In genomic region chr19:14775326-14775725, GRCh38 we compare ENCODE assay signal across 9 cellular contexts. TPM values are rescaled to one million over a fixed set of nuclear protein-coding genes. Genes with fewer than 3 reads are reported as not detected.
DNase-seq lines count a peak whose midpoint lies in the region; ATAC-seq and TF ChIP-seq lines count a peak whose summit lies in the region.
"Not testable (repeated sequence)": the region's sequence is repeated elsewhere in the genome, so short reads cannot be mapped to it uniquely, and the experiment has no call there.
"Had no signal": no experiment of that assay in that cellular context is flagged by ENCODE, and none has a peak within 500 bp of the region (broad histone marks: within the 10 kb centered on the region; RNA-seq: fewer than 3 reads in every experiment).

No MANE protein-coding gene starts in this region.

- not testable (repeated sequence) for H3K27me3 ChIP-seq in mononuclear cell (ENCODE audit: insufficient read depth, low read length)

- not testable (repeated sequence) for ATAC-seq in WTC11; stimulated activated effector memory CD8-positive, alpha-beta T cell treated with anti-CD3 and anti-CD28 coated beads, Interleukin-12 subunit alpha, Interleukin-12 subunit beta, amount 100 ng/mL, for 72 hours

- CTCF ChIA-PET in WTC11 (lab: Charles Lee): interaction anchor here (0.6 to 1.7 kb wide), 6 partner anchors 11 to 326 kb away, joined by 3 to 6 read pairs (median 4); no protein-coding TSS in a partner anchor

- H3K27me3 Mint-ChIP-seq in WTC11 (ENCODE audit: low read depth): not testable (repeated sequence)
- H3K27me3 Mint-ChIP-seq in activated naive CD8-positive, alpha-beta T cell: peaks cover 19% of the 10 kb centered on the region

- not testable (repeated sequence) for H3K4me1 Mint-ChIP-seq in WTC11; stimulated activated effector memory CD8-positive, alpha-beta T cell treated with anti-CD3 and anti-CD28 coated beads, Interleukin-12 subunit alpha, Interleukin-12 subunit beta, amount 100 ng/mL, for 72 hours
- H3K4me1 Mint-ChIP-seq in activated naive CD8-positive, alpha-beta T cell (ENCODE audit: low read depth): peaks cover 11% of the 10 kb centered on the region

- peaks cover 26% of the 10 kb centered on the region for H3K4me1 ChIP-seq in mononuclear cell (ENCODE audit: insufficient read depth, low read length)

- H3K36me3 Mint-ChIP-seq in WTC11; activated naive CD8-positive, alpha-beta T cell: not testable (repeated sequence)
- peaks cover 15% of the 10 kb centered on the region for H3K36me3 Mint-ChIP-seq in stimulated activated effector memory CD8-positive, alpha-beta T cell treated with anti-CD3 and anti-CD28 coated beads, Interleukin-12 subunit alpha, Interleukin-12 subunit beta, amount 100 ng/mL, for 72 hours

- DNase-seq in GM12864 (ENCODE audit: low read depth); Jurkat, Clone E6-1 (ENCODE audit: low read depth, low spot score); WTC11 (ENCODE audit: low spot score); fibroblast of villous mesenchyme (ENCODE audit: low read depth); stimulated activated effector memory CD8-positive, alpha-beta T cell treated with anti-CD3 and anti-CD28 coated beads, Interleukin-12 subunit alpha, Interleukin-12 subunit beta, amount 100 ng/mL, for 72 hours (ENCODE audit: low spot score in 2 of 2): not testable (repeated sequence)

- H3K4me3 ChIP-seq in GM12864 (ENCODE audit: low read depth, low read length): peak overlapping the region; percentile 12
- H3K4me3 ChIP-seq in Jurkat, Clone E6-1 (ENCODE audit: low read length): peak overlapping the region; percentile 60
- peak overlapping the region; percentile 62 for H3K4me3 ChIP-seq in fibroblast of villous mesenchyme (ENCODE audit: low read depth, low read length)
- peak overlapping the region; percentile 66 for H3K4me3 ChIP-seq in mononuclear cell (ENCODE audit: low read length)

- POLR2A ChIA-PET in WTC11 (lab: Charles Lee): interaction anchor here (0.6 kb wide), 2 partner anchors 227 to 308 kb away, joined by 5 to 6 read pairs; no protein-coding TSS in a partner anchor

- not testable (repeated sequence) for H3K9me3 ChIP-seq in mononuclear cell (ENCODE audit: low read depth, low read length)

- peak overlapping the region; percentile 90 for H3K4me3 Mint-ChIP-seq in WTC11
- peak overlapping the region; percentile 61 for H3K4me3 Mint-ChIP-seq in activated naive CD8-positive, alpha-beta T cell
- peak overlapping the region; percentile 69 for H3K4me3 Mint-ChIP-seq in stimulated activated effector memory CD8-positive, alpha-beta T cell treated with anti-CD3 and anti-CD28 coated beads, Interleukin-12 subunit alpha, Interleukin-12 subunit beta, amount 100 ng/mL, for 72 hours

- not testable (repeated sequence) for H3K9me3 Mint-ChIP-seq in WTC11; activated naive CD8-positive, alpha-beta T cell (ENCODE audit: low read depth); stimulated activated effector memory CD8-positive, alpha-beta T cell treated with anti-CD3 and anti-CD28 coated beads, Interleukin-12 subunit alpha, Interleukin-12 subunit beta, amount 100 ng/mL, for 72 hours

- not testable (repeated sequence) for TF ChIP-seq CTCF in GM12864 (IDR thresholded peaks at IDR 0.05; ENCODE audit: low read depth, low read length, missing control alignments); WTC11 (IDR thresholded peaks at IDR 0.05); fibroblast of villous mesenchyme (IDR thresholded peaks at IDR 0.05; ENCODE audit: insufficient read depth, low read depth, low read length)

- H3K27ac Mint-ChIP-seq in WTC11; activated naive CD8-positive, alpha-beta T cell; stimulated activated effector memory CD8-positive, alpha-beta T cell treated with anti-CD3 and anti-CD28 coated beads, Interleukin-12 subunit alpha, Interleukin-12 subunit beta, amount 100 ng/mL, for 72 hours: not testable (repeated sequence)

RNA-seq across cellular contexts. Expression of gene ADGRE2, which starts 3.0 kb away (rescaled TPM):
- polyA plus RNA-seq in Jurkat, Clone E6-1 (2012; ENCODE audit: insufficient read depth, insufficient read length): 6.8 TPM
- 3.0 to 4.0 TPM (median 3.2 TPM) in 3 replicates for total RNA-seq in WTC11 (2021)
- 0.43 and 0.97 TPM in 2 replicates for total RNA-seq in fibroblast of villous mesenchyme
- total RNA-seq in mononuclear cell: 22.7 TPM
- total RNA-seq: HT1080, SJSA1 had no signal

RNA-seq across cellular contexts. Expression of gene OR7A5, which starts 59.7 kb away (rescaled TPM):
- not detected for polyA plus RNA-seq in Jurkat, Clone E6-1 (2012; ENCODE audit: insufficient read depth, insufficient read length)
- total RNA-seq in WTC11 (2021): not detected in 3 replicates
- not detected in 2 replicates for total RNA-seq in fibroblast of villous mesenchyme
- total RNA-seq in mononuclear cell: 0.10 TPM
- total RNA-seq: HT1080, SJSA1 had no signal

RNA-seq across cellular contexts. Expression of gene OR7C1, which starts 59.7 kb away (rescaled TPM):
- polyA plus RNA-seq in Jurkat, Clone E6-1 (2012; ENCODE audit: insufficient read depth, insufficient read length): not detected
- not detected in 3 replicates for total RNA-seq in WTC11 (2021)
- under 0.01 TPM in 1 of 2 replicates, not detected in the other for total RNA-seq in fibroblast of villous mesenchyme
- not detected for total RNA-seq in mononuclear cell
- total RNA-seq: HT1080, SJSA1 had no signal

Comparison
In these comparisons a context has a peak if more than half of its experiments do, and no peak if none do; other contexts are left out.
1. H3K4me3 ChIP-seq: peak in every context shown above with its lines; median percentile 66 in mononuclear cell; 62 in fibroblast of villous mesenchyme; 60 in Jurkat, Clone E6-1; 12 in GM12864.